ENCODE assay signal across 23 cellular contexts in the genomic region with DNA sequence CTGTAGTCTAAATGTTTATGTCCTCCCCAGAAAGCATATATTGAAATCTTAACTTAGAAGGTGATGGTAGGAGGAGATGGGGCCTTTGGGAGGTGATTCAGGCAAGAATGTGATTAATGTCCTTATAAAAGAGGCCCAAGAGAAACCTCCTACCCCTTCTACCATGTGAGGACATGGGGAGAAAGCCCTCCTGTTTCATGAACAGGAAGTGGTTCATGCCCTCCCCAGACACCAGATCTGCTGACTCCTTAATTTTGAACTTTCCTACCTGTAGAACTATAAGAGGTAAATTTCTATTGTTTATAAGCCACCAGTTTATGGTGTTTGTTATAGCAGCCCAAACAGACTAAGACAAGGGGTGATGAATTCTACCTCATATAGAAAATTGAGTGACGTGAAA. TPM values are rescaled to one million over a fixed set of nuclear protein-coding genes. Genes with fewer than 3 reads are reported as not detected.
DNase-seq lines count a peak whose midpoint lies in the region; ATAC-seq and TF ChIP-seq lines count a peak whose summit lies in the region.
"Had no signal": no experiment of that assay in that cellular context is flagged by ENCODE, and none has a peak within 500 bp of the region (broad histone marks: within the 10 kb centered on the region; RNA-seq: fewer than 3 reads in every experiment).

No MANE protein-coding gene starts in this region.

- no peaks in the 10 kb centered on the region for H3K9me3 Mint-ChIP-seq in activated naive CD8-positive, alpha-beta T cell treated with anti-CD3 and anti-CD28 coated beads, Interleukin-2, amount 50 U/mL, for 24 hours
- H3K9me3 Mint-ChIP-seq in activated naive CD8-positive, alpha-beta T cell treated with anti-CD3 and anti-CD28 coated beads for 36 hours: no peaks in the 10 kb centered on the region
- no peaks in the 10 kb centered on the region for H3K9me3 Mint-ChIP-seq in nephron progenitor cell
- H3K9me3 Mint-ChIP-seq: CD8-positive, alpha-beta memory T cell; H9; HFFc6 had no signal

- in situ Hi-C loops in SK-MEL-5 (cut with HindIII; ENCODE audit: low pct_unique_long_range_greater_than_20kb, low sequenced_read_pairs): no loop called here

- H3K4me3 ChIP-seq in Jurkat, Clone E6-1 (ENCODE audit: low read length): no peak overlapping the region
- H3K4me3 ChIP-seq in dorsolateral prefrontal cortex: no peak overlapping the region
- H3K4me3 ChIP-seq: GM23248, PC-9 had no signal

- DNase-seq in activated naive CD8-positive, alpha-beta T cell treated with anti-CD3 and anti-CD28 coated beads, Interleukin-2, amount 50 U/mL, for 24 hours: no peak
- DNase-seq in activated naive CD8-positive, alpha-beta T cell treated with anti-CD3 and anti-CD28 coated beads for 36 hours: no peak
- peak; percentile 26 for DNase-seq in Jurkat, Clone E6-1 (ENCODE audit: low read depth, low spot score)
- DNase-seq in SK-MEL-5 (ENCODE audit: low read depth, low spot score): peak; percentile 30
- no peak for DNase-seq in nephron progenitor cell
- no peak for DNase-seq in SK-N-DZ (ENCODE audit: low spot score)
- no peak for DNase-seq in dorsolateral prefrontal cortex
- DNase-seq: CD8-positive, alpha-beta memory T cell; GM23248; H9; HFFc6; NCI-H1417; NCI-H1694 treated with DMSO at 0.1 percent for 48 hours; NCI-H446; NCI-H526; PC-9; RPMI8226; SHP77 treated with DMSO at 0.1 percent for 48 hours had no signal

- peaks cover 6% of the 10 kb centered on the region for H3K4me1 Mint-ChIP-seq in activated naive CD8-positive, alpha-beta T cell treated with anti-CD3 and anti-CD28 coated beads, Interleukin-2, amount 50 U/mL, for 24 hours
- peaks cover 6% of the 10 kb centered on the region for H3K4me1 Mint-ChIP-seq in activated naive CD8-positive, alpha-beta T cell treated with anti-CD3 and anti-CD28 coated beads for 36 hours
- peaks cover 4% of the 10 kb centered on the region for H3K4me1 Mint-ChIP-seq in nephron progenitor cell
- H3K4me1 Mint-ChIP-seq: H9 had no signal

- H3K27ac ChIP-seq in dorsolateral prefrontal cortex: peak overlapping the region in 3 of 59 donors; percentile 13 to 48 (median 22)
- H3K27ac ChIP-seq: C4-2B, GM23248, KMS-11, PC-9 had no signal

- H3K27me3 Mint-ChIP-seq in activated naive CD8-positive, alpha-beta T cell treated with anti-CD3 and anti-CD28 coated beads, Interleukin-2, amount 50 U/mL, for 24 hours: no peaks in the 10 kb centered on the region
- H3K27me3 Mint-ChIP-seq in activated naive CD8-positive, alpha-beta T cell treated with anti-CD3 and anti-CD28 coated beads for 36 hours: no peaks in the 10 kb centered on the region
- H3K27me3 Mint-ChIP-seq in nephron progenitor cell (ENCODE audit: low read depth, poor library complexity): no peaks in the 10 kb centered on the region

- H3K4me3 Mint-ChIP-seq in activated naive CD8-positive, alpha-beta T cell treated with anti-CD3 and anti-CD28 coated beads, Interleukin-2, amount 50 U/mL, for 24 hours: no peak overlapping the region
- H3K4me3 Mint-ChIP-seq in activated naive CD8-positive, alpha-beta T cell treated with anti-CD3 and anti-CD28 coated beads for 36 hours: no peak overlapping the region
- H3K4me3 Mint-ChIP-seq in nephron progenitor cell: no peak overlapping the region
- H3K4me3 Mint-ChIP-seq: CD8-positive, alpha-beta memory T cell; H9; HFFc6 had no signal

- H3K27ac Mint-ChIP-seq in activated naive CD8-positive, alpha-beta T cell treated with anti-CD3 and anti-CD28 coated beads, Interleukin-2, amount 50 U/mL, for 24 hours: peak overlapping the region; percentile 39
- no peak overlapping the region for H3K27ac Mint-ChIP-seq in activated naive CD8-positive, alpha-beta T cell treated with anti-CD3 and anti-CD28 coated beads for 36 hours
- peak overlapping the region; percentile 55 for H3K27ac Mint-ChIP-seq in nephron progenitor cell
- H3K27ac Mint-ChIP-seq: H9, HFFc6 had no signal

- TF ChIP-seq CTCF in nephron progenitor cell (IDR thresholded peaks at IDR 0.05) (no peak), dorsolateral prefrontal cortex (IDR thresholded peaks at IDR 0.05 in 54 of 56, conservative IDR thresholded peaks at IDR 0.05 in 2 of 56; ENCODE audit: low read depth in 1 of 56, partially characterized antibody in 56 of 56) (no peak)

- ATAC-seq in activated naive CD8-positive, alpha-beta T cell treated with anti-CD3 and anti-CD28 coated beads, Interleukin-2, amount 50 U/mL, for 24 hours: no peak
- ATAC-seq in GM21367 (IDR thresholded peaks at IDR 0.05; ENCODE audit: unreplicated experiment): no peak
- ATAC-seq: SK-N-SH treated with all-trans-retinoic acid at 6 μM for 48 hours had no signal

- H3K36me3 Mint-ChIP-seq in activated naive CD8-positive, alpha-beta T cell treated with anti-CD3 and anti-CD28 coated beads, Interleukin-2, amount 50 U/mL, for 24 hours (ENCODE audit: low read depth): peaks cover 19% of the 10 kb centered on the region
- peaks cover 21% of the 10 kb centered on the region for H3K36me3 Mint-ChIP-seq in activated naive CD8-positive, alpha-beta T cell treated with anti-CD3 and anti-CD28 coated beads for 36 hours
- peaks cover 35% of the 10 kb centered on the region for H3K36me3 Mint-ChIP-seq in nephron progenitor cell (ENCODE audit: low read depth)

- intact Hi-C loops in dorsolateral prefrontal cortex (cut with DNase I): no loop called here

- H3K27me3 ChIP-seq in dorsolateral prefrontal cortex: no peaks in the 10 kb centered on the region

RNA-seq across cellular contexts. Expression of a gene that starts 8.7 kb away (rescaled TPM):
- total RNA-seq in activated naive CD8-positive, alpha-beta T cell treated with anti-CD3 and anti-CD28 coated beads for 36 hours: not detected
- polyA plus RNA-seq in Jurkat, Clone E6-1 (2012; ENCODE audit: insufficient read depth, insufficient read length): not detected
- 0.03 TPM in 1 of 2 replicates, not detected in the other for total RNA-seq in SK-MEL-5 (2014; rRNA removed; shearing (Covaris generic))
- 0.04 TPM in 1 of 2 replicates, not detected in the other for polyA plus RNA-seq in SK-MEL-5 (2015; cell fraction: cytosol; rRNA removed)
- not detected in 2 replicates for polyA plus RNA-seq in SK-MEL-5 (2015; cell fraction: nucleus; rRNA removed)
- 0.02 TPM in 1 of 2 replicates, not detected in the other for polyA plus RNA-seq in SK-N-DZ (2014; cell fraction: cytosol; rRNA removed)
- not detected in 2 replicates for polyA plus RNA-seq in SK-N-DZ (2014; cell fraction: nucleus; rRNA removed)
- total RNA-seq in dorsolateral prefrontal cortex: 1 to 10 TPM in 17 of 120 experiments, under 1 TPM in 81, not detected in 22; 0.10 to 1.9 (median 0.41) TPM
- total RNA-seq: A172; CD8-positive, alpha-beta memory T cell; GM23248; H9; HFFc6; PC-9 had no signal
- polyA plus RNA-seq: GM23248 had no signal

RNA-seq across cellular contexts. Expression of a gene that starts 13.6 kb away (rescaled TPM):
- total RNA-seq in activated naive CD8-positive, alpha-beta T cell treated with anti-CD3 and anti-CD28 coated beads for 36 hours: 10 to 100 TPM; 15.5 to 16.6 TPM
- 30.9 TPM for polyA plus RNA-seq in Jurkat, Clone E6-1 (2012; ENCODE audit: insufficient read depth, insufficient read length)
- 25.8 and 27.9 TPM in 2 replicates for total RNA-seq in SK-MEL-5 (2014; rRNA removed; shearing (Covaris generic))
- polyA plus RNA-seq in SK-MEL-5 (2015; cell fraction: cytosol; rRNA removed): 18.6 and 26.0 TPM in 2 replicates
- polyA plus RNA-seq in SK-MEL-5 (2015; cell fraction: nucleus; rRNA removed): 8.3 and 10.0 TPM in 2 replicates
- polyA plus RNA-seq in SK-N-DZ (2014; cell fraction: cytosol; rRNA removed): 16.0 and 17.6 TPM in 2 replicates
- 10.6 and 13.3 TPM in 2 replicates for polyA plus RNA-seq in SK-N-DZ (2014; cell fraction: nucleus; rRNA removed)
- 10 to 100 TPM; 18.1 to 50.8 (median 35.7) TPM for total RNA-seq in dorsolateral prefrontal cortex

Comparison
In these comparisons a context has a peak if more than half of its experiments do, and no peak if none do; other contexts are left out.
1. DNase-seq: peak in Jurkat, Clone E6-1 (single experiment) and SK-MEL-5 (single experiment); none in activated naive CD8-positive, alpha-beta T cell treated with anti-CD3 and anti-CD28 coated beads, Interleukin-2, amount 50 U/mL, for 24 hours (single experiment), activated naive CD8-positive, alpha-beta T cell treated with anti-CD3 and anti-CD28 coated beads for 36 hours (single experiment), nephron progenitor cell (single experiment), SK-N-DZ (single experiment) and dorsolateral prefrontal cortex (0 of 10).